ENCODE assay signal across 20 cellular contexts in genomic region chr2:31269087-31269486, GRCh38. TPM values are rescaled to one million over a fixed set of nuclear protein-coding genes. Genes with fewer than 3 reads are reported as not detected.
DNase-seq lines count a peak whose midpoint lies in the region; ATAC-seq, FAIRE-seq and TF ChIP-seq lines count a peak whose summit lies in the region.
"Had no signal": no experiment of that assay in that cellular context is flagged by ENCODE, and none has a peak within 500 bp of the region (broad histone marks: within the 10 kb centered on the region; RNA-seq: fewer than 3 reads in every experiment).

No MANE protein-coding gene starts in this region.

- TF ChIP-seq CTCF in brain microvascular endothelial cell (IDR thresholded peaks at IDR 0.05; ENCODE audit: low read depth, low read length, missing control alignments), result no peak
- TF ChIP-seq CTCF in heart left ventricle (IDR thresholded peaks at IDR 0.05), result no peak
- no peak for TF ChIP-seq CTCF in thoracic aorta (IDR thresholded peaks at IDR 0.05)

- H3K36me3 ChIP-seq in brain microvascular endothelial cell (replicated peaks) (peaks cover 2% of the 10 kb centered on the region), heart left ventricle (peaks cover 0 to 14% (median 4%) of the 10 kb centered on the region in 9 donors), thoracic aorta (peaks cover 4% of the 10 kb centered on the region)
- H3K36me3 ChIP-seq: cardiac muscle cell had no signal

- TF ChIP-seq POLR2A in heart left ventricle (IDR thresholded peaks at IDR 0.05), result no peak

- intact Hi-C loops in heart left ventricle (cut with DNase I), result loop anchor here in 1 of 10 donors (5.0 kb wide), 1 partner anchor 63 kb away; no protein-coding TSS in a partner anchor

- H3K4me3 ChIP-seq in brain microvascular endothelial cell (ENCODE audit: low read depth, low read length) (no peak overlapping the region), heart left ventricle (no peak overlapping the region), thoracic aorta (no peak overlapping the region)
- H3K4me3 ChIP-seq: cardiac muscle cell had no signal

- H3K4me1 ChIP-seq in heart left ventricle, result peaks cover 0 to 39% (median 0%) of the 10 kb centered on the region in 12 donors
- peaks cover 20 to 33% of the 10 kb centered on the region in 2 donors for H3K4me1 ChIP-seq in thoracic aorta (ENCODE audit: control insufficient read depth in 1 of 2, low read depth in 2 of 2)
- H3K4me1 ChIP-seq: parathyroid adenoma had no signal

- ATAC-seq in heart left ventricle (peak in 3 of 4 donors; percentile 21 to 50 (median 40)), thoracic aorta (ENCODE audit: insufficient number of reproducible peaks, low FRiP score, low read depth) (peak; percentile 50), GM18909 (IDR thresholded peaks at IDR 0.05; ENCODE audit: poor library complexity, unreplicated experiment) (no peak)
- ATAC-seq: activated CD8-positive, alpha-beta memory T cell treated with anti-CD3 and anti-CD28 coated beads, Interleukin-2, amount 10 ng/mL, durations not matched to agents 7 days and 5 days; naive thymus-derived CD8-positive, alpha-beta T cell; stimulated activated naive CD8-positive, alpha-beta T cell treated with anti-CD3 and anti-CD28 coated beads, Interleukin-15, Interleukin-2, amounts not matched to agents 100 U/mL and 50 U/mL, for 24 hours had no signal

- in situ Hi-C loops in brain microvascular endothelial cell (cut with HindIII; ENCODE audit: low pct_ligation_motif_present, low sequenced_read_pairs), result no loop called here

- WGBS in heart left ventricle, 4 donors, result 46 to 58% (median 54%) methylated on average over 4 of the region's 4 CpGs

- H3K27me3 ChIP-seq in brain microvascular endothelial cell (replicated peaks) (no peaks in the 10 kb centered on the region), heart left ventricle (no peaks in the 10 kb centered on the region), thoracic aorta (replicated peaks; ENCODE audit: insufficient read depth) (no peaks in the 10 kb centered on the region)
- H3K27me3 ChIP-seq: cardiac muscle cell had no signal

- FAIRE-seq in HTR-8/SVneo (lab: Jason Lieb, UNC), result peak; percentile 13
- FAIRE-seq: G401.6, GM19239 had no signal

- H3K9me3 ChIP-seq in heart left ventricle (no peaks in the 10 kb centered on the region), thoracic aorta (no peaks in the 10 kb centered on the region)

- DNase-seq in HTR-8/SVneo (ENCODE audit: insufficient read length, low spot score) (no peak), brain microvascular endothelial cell (peak; percentile 39), heart left ventricle (no peak), thoracic aorta (ENCODE audit: low spot score) (no peak)
- no peak for DNase-seq in stimulated activated naive CD4-positive, alpha-beta T cell treated with Interleukin-2 at 50 U/mL for 16 hours (lab: John Stamatoyannopoulos, UW)
- no peak for DNase-seq in activated CD4-positive, CD25-positive, alpha-beta regulatory T cell treated with anti-CD3 and anti-CD28 coated beads, Interleukin-2, amount 50 U/mL, for 72 hours
- DNase-seq: activated CD4-positive, alpha-beta T cell treated with anti-CD3 and anti-CD28 coated beads for 4 hours; activated CD8-positive, alpha-beta memory T cell treated with anti-CD3 and anti-CD28 coated beads, Interleukin-2, amount 10 ng/mL, durations not matched to agents 7 days and 5 days; activated naive CD8-positive, alpha-beta T cell treated with anti-CD3 and anti-CD28 coated beads, Interleukin-2, amount 10 ng/mL, durations not matched to agents 7 days and 5 days; erythroblast; KG1; naive thymus-derived CD8-positive, alpha-beta T cell; NCI-H2081; NCI-H446 treated with DMSO at 0.1 percent for 48 hours; stimulated activated naive CD8-positive, alpha-beta T cell treated with anti-CD3 and anti-CD28 coated beads, Interleukin-15, Interleukin-2, amounts not matched to agents 100 U/mL and 50 U/mL, for 24 hours had no signal

- H3K27ac ChIP-seq in brain microvascular endothelial cell (no peak overlapping the region), heart left ventricle (peak overlapping the region in 3 of 12 donors; percentile 9 to 48 (median 17)), thoracic aorta (peak overlapping the region; percentile 67 to 79)
- H3K27ac ChIP-seq: cardiac muscle cell, parathyroid adenoma had no signal

RNA-seq across cellular contexts. Expression of gene EHD3, which starts 35.1 kb away (rescaled TPM):
- total RNA-seq in heart left ventricle, result 10 to 100 TPM; 17.2 to 31.9 (median 25.5) TPM
- polyA plus RNA-seq in heart left ventricle, result 10 to 100 TPM in 1 of 2 donors, 1 to 10 TPM in 1; 8.9 to 10.2 TPM
- 10 to 100 TPM; 35.8 to 61.6 TPM for total RNA-seq in thoracic aorta

RNA-seq across cellular contexts. Expression of gene CAPN14, which starts 51.8 kb away (rescaled TPM):
- total RNA-seq in heart left ventricle (under 1 TPM; 0.08 to 0.44 (median 0.19) TPM), thoracic aorta (under 1 TPM in 1 of 2 donors, not detected in 1; 0.14 TPM)
- polyA plus RNA-seq in heart left ventricle, result under 1 TPM; 0.04 to 0.07 TPM
- polyA plus RNA-seq: cardiac muscle cell had no signal
